ENCODE assay signal across 17 cellular contexts in the genomic region with DNA sequence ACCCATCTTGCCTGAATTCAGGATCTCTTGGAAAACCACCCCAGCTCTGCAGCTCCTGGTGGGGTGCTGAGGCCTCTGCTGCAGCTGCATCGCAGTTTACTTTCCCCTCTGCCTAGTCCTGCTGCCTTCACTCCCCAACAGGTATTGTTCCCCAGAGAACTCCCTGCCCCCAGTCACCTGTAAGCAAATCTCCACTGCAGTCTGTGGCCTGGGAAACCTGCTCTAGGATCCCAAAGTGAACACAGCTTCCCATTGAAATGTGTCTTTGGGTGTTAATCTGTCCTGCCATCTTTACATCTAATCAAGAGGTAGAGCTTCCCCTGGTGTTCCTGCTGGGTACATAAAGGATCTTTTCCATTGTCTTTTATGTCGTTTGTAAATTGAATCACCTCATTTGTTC.
DNase-seq lines count a peak whose midpoint lies in the region; ATAC-seq lines count a peak whose summit lies in the region.
"Had no signal": no experiment of that assay in that cellular context is flagged by ENCODE, and none has a peak within 500 bp of the region (broad histone marks: within the 10 kb centered on the region; RNA-seq: fewer than 3 reads in every experiment).

No MANE protein-coding gene starts in this region.

- H2BK5ac ChIP-seq in trophoblast cell (ENCODE audit: low read depth, low read length, poor library complexity): no peak overlapping the region

- no peak for ATAC-seq in HG02884 (IDR thresholded peaks at IDR 0.05; ENCODE audit: unreplicated experiment)
- ATAC-seq: CD8-positive, alpha-beta T cell; PC-3 had no signal

- H3K4me3 ChIP-seq in HUES48 (ENCODE audit: low read depth, low read length) (no peak overlapping the region), trophoblast cell (ENCODE audit: low read depth, low read length) (no peak overlapping the region)
- H3K4me3 ChIP-seq: SJSA1 had no signal

- no peak overlapping the region for H3K23ac ChIP-seq in trophoblast cell (ENCODE audit: low read length)

- no peaks in the 10 kb centered on the region for H3K27me3 ChIP-seq in HUES48 (ENCODE audit: control insufficient read depth, insufficient read depth, low read length)
- no peaks in the 10 kb centered on the region for H3K27me3 ChIP-seq in trophoblast cell (ENCODE audit: insufficient read depth, low read length)
- H3K27me3 ChIP-seq: SJSA1 had no signal

- H2AK5ac ChIP-seq in trophoblast cell (ENCODE audit: low read length): no peak overlapping the region

- no peak overlapping the region for H2BK120ac ChIP-seq in trophoblast cell (ENCODE audit: insufficient read depth, low read length, poor library complexity)

- H3K36me3 ChIP-seq in HUES48 (ENCODE audit: control insufficient read depth, insufficient read depth, low read length): no peaks in the 10 kb centered on the region
- no peaks in the 10 kb centered on the region for H3K36me3 ChIP-seq in trophoblast cell (ENCODE audit: control insufficient read depth in 1 of 2, insufficient read depth in 2 of 2, low read length in 2 of 2)
- H3K36me3 ChIP-seq: SJSA1 had no signal

- no peak overlapping the region for H3K18ac ChIP-seq in trophoblast cell (ENCODE audit: low read length)

- no peak overlapping the region for H3K14ac ChIP-seq in trophoblast cell (ENCODE audit: low read length)

- no peak overlapping the region for H2BK12ac ChIP-seq in trophoblast cell (ENCODE audit: low read length)

- H4K91ac ChIP-seq in trophoblast cell (ENCODE audit: low read depth, low read length): no peak overlapping the region

- H3K4ac ChIP-seq in trophoblast cell (ENCODE audit: low read depth, low read length): no peak overlapping the region

- H3K9ac ChIP-seq in HUES48 (ENCODE audit: low read depth, low read length) (no peak overlapping the region), trophoblast cell (ENCODE audit: low read length) (no peak overlapping the region)

- no peak overlapping the region for H4K12ac ChIP-seq in trophoblast cell (ENCODE audit: low read depth, low read length)

- H3K4me1 ChIP-seq in HUES48 (ENCODE audit: control insufficient read depth, insufficient read depth, low read length) (peaks cover 15% of the 10 kb centered on the region), trophoblast cell (ENCODE audit: control insufficient read depth in 1 of 2, insufficient read depth in 2 of 2, low read length in 2 of 2) (no peaks in the 10 kb centered on the region)

- H3K4me2 ChIP-seq in trophoblast cell (ENCODE audit: low read length): no peak overlapping the region

- peak; percentile 8 for DNase-seq in DMS53 (lab: John Stamatoyannopoulos, UW)
- DNase-seq in DMS53 treated with DMSO at 0.1 percent for 48 hours (lab: John Stamatoyannopoulos, UW; ENCODE audit: unreplicated experiment): no peak
- DNase-seq in NCI-H69 (lab: John Stamatoyannopoulos, UW): peak; percentile 63
- peak; percentile 17 for DNase-seq in iPS-NIHi11 (ENCODE audit: low spot score)
- no peak for DNase-seq in trophoblast cell
- DNase-seq in NAMALWA (ENCODE audit: low spot score): no peak
- DNase-seq: 8988T; CD8-positive, alpha-beta T cell; HCEC 1CT; NCI-H1694 treated with DMSO at 0.1 percent for 48 hours; NCI-H774; PC-3; SW 1271 had no signal

- no peak overlapping the region for H4K8ac ChIP-seq in trophoblast cell (ENCODE audit: low read depth, low read length)

- H2AFZ ChIP-seq in trophoblast cell (ENCODE audit: insufficient read depth, low read length, poor library complexity): no peak overlapping the region

- H3K79me1 ChIP-seq in trophoblast cell (ENCODE audit: low read length): no peaks in the 10 kb centered on the region

- WGBS in trophoblast cell (ENCODE audit: extremely low coverage, insufficient coverage, insufficient read length): no CpG with 5 or more reads among the region's 2 CpGs

- H3K9me3 ChIP-seq in HUES48 (ENCODE audit: control insufficient read depth, insufficient read depth, low read length): no peaks in the 10 kb centered on the region
- H3K9me3 ChIP-seq in trophoblast cell (ENCODE audit: insufficient read depth, low read depth, low read length): no peaks in the 10 kb centered on the region
- H3K9me3 ChIP-seq: SJSA1 had no signal

- H3K79me2 ChIP-seq in trophoblast cell (ENCODE audit: control insufficient read depth, insufficient read depth, low read length, poor library complexity): no peaks in the 10 kb centered on the region

- H3K27ac ChIP-seq in HUES48 (ENCODE audit: low read depth, low read length) (peak overlapping the region; percentile 13), trophoblast cell (ENCODE audit: low read depth, low read length) (no peak overlapping the region)
- H3K27ac ChIP-seq: HL-60, SJSA1 had no signal

Comparison
In these comparisons a context has a peak if more than half of its experiments do, and no peak if none do; other contexts are left out.
1. DNase-seq: peak in DMS53 (single experiment), NCI-H69 (single experiment) and iPS-NIHi11 (single experiment); none in DMS53 treated with DMSO at 0.1 percent for 48 hours (single experiment), trophoblast cell (0 of 2) and NAMALWA (single experiment).